In genomic region chr22:45317551-45318167, GRCh38 we compare ENCODE assay signal across 8 cellular contexts. TPM values are rescaled to one million over a fixed set of nuclear protein-coding genes. Genes with fewer than 3 reads are reported as not detected.
DNase-seq lines count a peak whose midpoint lies in the region; TF ChIP-seq lines count a peak whose summit lies in the region.

No MANE protein-coding gene starts in this region.

- no peaks in the 10 kb centered on the region for H3K9me3 Mint-ChIP-seq in CD8-positive, alpha-beta memory T cell

- no peaks in the 10 kb centered on the region for H3K9me2 ChIP-seq in MM.1S (replicated peaks; ENCODE audit: insufficient read depth, low read length)

- no peaks in the 10 kb centered on the region for H4K20me1 ChIP-seq in MM.1S (ENCODE audit: insufficient read depth, low read length)

- no peaks in the 10 kb centered on the region for H3F3A ChIP-seq in MM.1S (ENCODE audit: insufficient read depth, low read length)

- no peak overlapping the region for H2AFZ ChIP-seq in MM.1S (ENCODE audit: low read length)

- H3K36me3 Mint-ChIP-seq in CD8-positive, alpha-beta memory T cell = peaks cover 0 to 40% (median 2%) of the 10 kb centered on the region in 3 donors

- POLR2A ChIA-PET in CD8-positive, alpha-beta memory T cell (lab: Charles Lee) = interaction anchor here (0.9 kb wide), 1 partner anchor 20 kb away, joined by 6 read pairs; no protein-coding TSS in a partner anchor

- peak overlapping the region; percentile 35; the same call in 1 of the 2 replicates for H3K9ac ChIP-seq in MM.1S (ENCODE audit: low read length)

- CTCF ChIA-PET in CD8-positive, alpha-beta memory T cell (lab: Charles Lee) = interaction anchor here (0.9 kb wide), 1 partner anchor 7 kb away, joined by 3 read pairs; no protein-coding TSS in a partner anchor

- H3K27ac ChIP-seq in CD8-positive, alpha-beta memory T cell (ENCODE audit: low read depth, low read length) = peak overlapping the region; percentile 98
- peak overlapping the region; percentile 62; the same call in 1 of the 2 replicates for H3K27ac ChIP-seq in MM.1S (ENCODE audit: low read length)

- TF ChIP-seq CTCF in MM.1S (IDR thresholded peaks at IDR 0.05; ENCODE audit: low read length) = no peak

- H3K4me1 Mint-ChIP-seq in CD8-positive, alpha-beta memory T cell = peaks cover 47 to 96% (median 84%) of the 10 kb centered on the region in 3 donors

- DNase-seq in CD8-positive, alpha-beta memory T cell = peak in 1 of 5 donors; percentile 65
- DNase-seq in MM.1S = no peak
- DNase-seq in astrocyte of the hippocampus (ENCODE audit: low read depth, low spot score) = peak; percentile 85
- peak; percentile 17 for DNase-seq in iris pigment epithelial cell (ENCODE audit: low read depth)
- peak; percentile 82 for DNase-seq in stromal cell of bone marrow (ENCODE audit: low read depth)
- no peak for DNase-seq in cortex of kidney (lab: John Stamatoyannopoulos, UW)
- DNase-seq in SKM-1 (lab: John Stamatoyannopoulos, UW; ENCODE audit: unreplicated experiment) = no peak
- no peak for DNase-seq in epidermal melanocyte (ENCODE audit: insufficient read length, low spot score)

- peak overlapping the region; percentile 38 for H3K4me3 ChIP-seq in CD8-positive, alpha-beta memory T cell (ENCODE audit: low read length)
- H3K4me3 ChIP-seq in MM.1S (ENCODE audit: low read length) = no peak overlapping the region

- H3K9me3 ChIP-seq in CD8-positive, alpha-beta memory T cell (ENCODE audit: low read length) = no peaks in the 10 kb centered on the region
- H3K9me3 ChIP-seq in MM.1S (replicated peaks; ENCODE audit: insufficient read depth, low read length) = no peaks in the 10 kb centered on the region

- peaks cover 6% of the 10 kb centered on the region for H3K36me3 ChIP-seq in CD8-positive, alpha-beta memory T cell (ENCODE audit: insufficient read depth, low read length)
- no peaks in the 10 kb centered on the region for H3K36me3 ChIP-seq in MM.1S (replicated peaks; ENCODE audit: insufficient read depth, low read length)

- no peaks in the 10 kb centered on the region for H3K27me3 ChIP-seq in CD8-positive, alpha-beta memory T cell (ENCODE audit: insufficient read depth, low read length, poor library complexity, severe bottlenecking)
- no peaks in the 10 kb centered on the region for H3K27me3 ChIP-seq in MM.1S (replicated peaks; ENCODE audit: insufficient read depth, low read length)

- H3K79me2 ChIP-seq in MM.1S (ENCODE audit: low read length) = peaks cover 76% of the 10 kb centered on the region

- peaks cover 59% of the 10 kb centered on the region for H3K4me1 ChIP-seq in CD8-positive, alpha-beta memory T cell (ENCODE audit: insufficient read depth, low read length)
- peaks cover 6% of the 10 kb centered on the region; the same call in 1 of the 2 replicates for H3K4me1 ChIP-seq in MM.1S (ENCODE audit: low read length)

- peak overlapping the region; percentile 9; the same call in 1 of the 2 replicates for H3K4me2 ChIP-seq in MM.1S (ENCODE audit: low read depth, low read length)

- H3K27ac Mint-ChIP-seq in CD8-positive, alpha-beta memory T cell = peak overlapping the region; percentile 97 to 100 (median 100)

- H3K27me3 Mint-ChIP-seq in CD8-positive, alpha-beta memory T cell = no peaks in the 10 kb centered on the region

- peak overlapping the region; percentile 74 to 90 (median 83) for H3K4me3 Mint-ChIP-seq in CD8-positive, alpha-beta memory T cell

RNA-seq across cellular contexts. Expression of gene FAM118A, which starts 7.9 kb away (rescaled TPM):
- total RNA-seq in CD8-positive, alpha-beta memory T cell = 10 to 100 TPM; 28.1 to 28.4 TPM
- polyA plus RNA-seq in CD8-positive, alpha-beta memory T cell = 27.8 TPM

RNA-seq across cellular contexts. Expression of gene UPK3A, which starts 32.9 kb away (rescaled TPM):
- not detected for total RNA-seq in CD8-positive, alpha-beta memory T cell
- not detected for polyA plus RNA-seq in CD8-positive, alpha-beta memory T cell

Comparison
In these comparisons a context has a peak if more than half of its experiments do, and no peak if none do; other contexts are left out.
1. DNase-seq: peak in astrocyte of the hippocampus (single experiment), iris pigment epithelial cell (single experiment) and stromal cell of bone marrow (single experiment); none in MM.1S (single experiment), cortex of kidney (single experiment), SKM-1 (single experiment) and epidermal melanocyte (single experiment).